ENCODE assay signal across 27 cellular contexts in the genomic region with DNA sequence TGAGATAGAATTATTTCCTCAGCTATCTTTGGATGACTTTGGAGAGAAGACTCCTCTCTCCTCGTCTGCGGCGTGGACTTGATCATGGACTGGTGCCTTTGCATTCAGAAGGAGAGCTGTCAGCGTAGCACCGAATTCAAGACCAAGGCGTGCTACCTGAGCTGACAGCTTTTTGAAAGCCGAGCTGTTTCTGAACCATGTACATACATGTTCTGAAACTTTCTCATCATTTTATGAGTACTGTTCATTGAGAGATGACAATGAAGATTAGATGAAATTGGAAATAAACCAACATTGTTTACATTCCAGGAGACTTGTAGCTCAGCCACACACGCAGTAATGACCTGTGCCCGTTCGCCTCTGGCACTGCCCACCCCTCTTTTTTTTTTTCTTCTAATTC. TPM values are rescaled to one million over a fixed set of nuclear protein-coding genes. Genes with fewer than 3 reads are reported as not detected.
A peak's percentile ranks its signal among the peaks of the same experiment; 100 is the strongest.
DNase-seq lines count a peak whose midpoint lies in the region; ATAC-seq and TF ChIP-seq lines count a peak whose summit lies in the region.
"Had no signal": no experiment of that assay in that cellular context is flagged by ENCODE, and none has a peak within 500 bp of the region (broad histone marks: within the 10 kb centered on the region; RNA-seq: fewer than 3 reads in every experiment).

No MANE protein-coding gene starts in this region.

- BruUV-seq in HCT116 (replicated peaks; lab: Mats Ljungman, UMichigan): TSS peak; percentile 22

- TF ChIP-seq POLR2A in HCT116 (IDR thresholded peaks at IDR 0.05; ENCODE audit: borderline replicate concordance, extremely low read depth, insufficient read depth, insufficient read length) (no peak), testis (IDR thresholded peaks at IDR 0.05) (no peak)

- H3K9ac ChIP-seq in HCT116 (ENCODE audit: low read length): no peak overlapping the region
- H3K9ac ChIP-seq: neural progenitor cell had no signal

- H3K27me3 ChIP-seq in HCT116 (ENCODE audit: insufficient read depth, low read length): no peaks in the 10 kb centered on the region
- no peaks in the 10 kb centered on the region for H3K27me3 ChIP-seq in foreskin keratinocyte
- no peaks in the 10 kb centered on the region for H3K27me3 ChIP-seq in testis
- H3K27me3 ChIP-seq: BE2C, heart right ventricle, neural progenitor cell, uterus had no signal

- H3K4me3 ChIP-seq in HCT116 (replicated peaks in 1 of 2; ENCODE audit: low read depth in 1 of 2, low read length in 2 of 2) (no peak overlapping the region), testis (no peak overlapping the region)
- H3K4me3 ChIP-seq: heart right ventricle, neural progenitor cell, uterus had no signal

- TF ChIP-seq RAD21 in HCT116 (IDR thresholded peaks at IDR 0.05; ENCODE audit: low read depth): no peak

- H3K79me2 ChIP-seq in HCT116 (ENCODE audit: insufficient read depth, low read length): no peaks in the 10 kb centered on the region

- H3K9me2 ChIP-seq in HCT116 (ENCODE audit: insufficient read depth): no peaks in the 10 kb centered on the region

- peak; percentile 45 for DNase-seq in activated effector memory CD4-positive, alpha-beta T cell treated with anti-CD3 and anti-CD28 coated beads, Interleukin-2, amount 50 U/mL, for 16 hours
- no peak for DNase-seq in activated effector memory CD4-positive, alpha-beta T cell treated with Interleukin-2 at 50 U/mL for 16 hours
- DNase-seq in HCT116 (ENCODE audit: low read depth, low spot score) (no peak), foreskin keratinocyte (peak; percentile 38 to 71), testis (no peak), COR-L47 (lab: John Stamatoyannopoulos, UW) (no peak)
- no peak for DNase-seq in effector CD8-positive, alpha-beta T cell (lab: John Stamatoyannopoulos, UW)
- DNase-seq: activated CD4-positive, alpha-beta T cell treated with anti-CD3 and anti-CD28 coated beads for 48 hours; amniotic stem cell; BE2C; DMS53; effector CD4-positive, alpha-beta T cell; heart right ventricle; kidney glomerular epithelial cell; NCI-H1092 treated with DMSO at 0.1 percent for 48 hours; NCI-H187; NCI-H526; right cardiac atrium; SHP77 treated with DMSO at 0.1 percent for 48 hours; stimulated activated CD4-positive, alpha-beta T cell treated with anti-CD3 and anti-CD28 coated beads, Interleukin-12 subunit alpha, Interleukin-12 subunit beta, amount 100 ng/mL, for 4 hours; stimulated activated CD4-positive, alpha-beta T cell treated with anti-CD3 and anti-CD28 coated beads, Interleukin-4, amount 100 ng/mL, for 24 hours; T-helper 9 cell; uterus; WERI-Rb-1 had no signal

- H2AFZ ChIP-seq in HCT116 (ENCODE audit: low read depth, low read length, poor library complexity, severe bottlenecking): no peak overlapping the region
- H2AFZ ChIP-seq: neural progenitor cell had no signal

- no peak for ATAC-seq in HCT116
- ATAC-seq in foreskin keratinocyte: no peak
- no peak for ATAC-seq in GM18517 (IDR thresholded peaks at IDR 0.05; ENCODE audit: unreplicated experiment)
- ATAC-seq: heart right ventricle; stimulated activated memory B cell treated with anti-CD40 and anti-IgM and Interleukin-4, amounts not matched to agents 10 μg/mL and 1 μg/mL and 100 μg/mL, for 72 hours had no signal

- TF ChIP-seq CTCF in HCT116 (IDR thresholded peaks at IDR 0.05 in 2 of 3, conservative IDR thresholded peaks at IDR 0.05 in 1 of 3; ENCODE audit: borderline replicate concordance in 1 of 3, insufficient read depth in 1 of 3, low read depth in 2 of 3, low read length in 2 of 3): no peak
- no peak for TF ChIP-seq CTCF in foreskin keratinocyte (conservative IDR thresholded peaks at IDR 0.05)
- no peak for TF ChIP-seq CTCF in testis (IDR thresholded peaks at IDR 0.05)

- CTCF ChIA-PET in HCT116 (lab: Charles Lee): no interaction called here

- no peaks in the 10 kb centered on the region for H3K9me3 ChIP-seq in HCT116 (ENCODE audit: control insufficient read depth in 1 of 2, insufficient read depth in 1 of 2, low read depth in 1 of 2, low read length in 2 of 2)
- H3K9me3 ChIP-seq in testis: no peaks in the 10 kb centered on the region
- H3K9me3 ChIP-seq: BE2C, heart right ventricle, uterus had no signal

- POLR2A ChIA-PET in HCT116 (lab: Charles Lee): no interaction called here

- H3K36me3 ChIP-seq in HCT116 (ENCODE audit: control insufficient read depth in 1 of 2, insufficient read depth in 2 of 2, low read length in 2 of 2): peaks cover 4 to 5% of the 10 kb centered on the region in 2 experiments; a peak in 1 of 4 replicates
- H3K36me3 ChIP-seq in testis (ENCODE audit: low read depth, missing control alignments): no peaks in the 10 kb centered on the region
- H3K36me3 ChIP-seq: neural progenitor cell, uterus had no signal

- RAD21 ChIA-PET in HCT116 (lab: Charles Lee; ENCODE audit: low non-redundant PET in 1 of 2, low total read pairs in 2 of 2, uncharacterized antibody in 2 of 2, unreplicated experiment in 2 of 2): no interaction called here

- H3K4me1 ChIP-seq in HCT116 (ENCODE audit: control insufficient read depth in 1 of 2, insufficient read depth in 2 of 2, low read length in 2 of 2) (0 out of 4 replicates have a peak, but pooled peaks cover 0 to 2% of the 10 kb centered on the region in 2 experiments), foreskin keratinocyte (peaks cover 5% of the 10 kb centered on the region), testis (peaks cover 20% of the 10 kb centered on the region)

- no peak overlapping the region for H3K4me2 ChIP-seq in HCT116 (ENCODE audit: low read length)
- H3K4me2 ChIP-seq: neural progenitor cell had no signal

- no peaks in the 10 kb centered on the region for H4K20me1 ChIP-seq in HCT116 (ENCODE audit: insufficient read depth)

- H3K27ac ChIP-seq in HCT116 (ENCODE audit: low read depth, low read length): no peak overlapping the region
- no peak overlapping the region for H3K27ac ChIP-seq in foreskin keratinocyte
- H3K27ac ChIP-seq in testis: peak overlapping the region; percentile 1 to 39
- H3K27ac ChIP-seq: neural progenitor cell, WERI-Rb-1 had no signal

- intact Hi-C loops in HCT116 (cut with micrococcal nuclease): no loop called here
- intact Hi-C loops in testis (cut with DNase I; ENCODE audit: low total_unique reads): no loop called here

- WGBS in testis, 2 donors: 75 to 78% methylated on average over 10 of the region's 10 CpGs

TF ChIP-seq in HCT116, 20 proteins besides CTCF, POLR2A, EP300 and RAD21:
- TF ChIP-seq SP1 (IDR thresholded peaks at IDR 0.05; ENCODE audit: low read depth) (no peak), JUND (IDR thresholded peaks at IDR 0.05) (no peak), SRF (IDR thresholded peaks at IDR 0.05; ENCODE audit: low read depth) (no peak), EZH2phosphoT487 (IDR thresholded peaks at IDR 0.05; ENCODE audit: borderline replicate concordance) (no peak), CEBPB (IDR thresholded peaks at IDR 0.05; ENCODE audit: low read depth) (no peak), YY1 (IDR thresholded peaks at IDR 0.05; ENCODE audit: extremely low read depth, insufficient replicate concordance, low read depth, low read length) (no peak), TCF7L2 (IDR thresholded peaks at IDR 0.05; ENCODE audit: borderline replicate concordance, extremely low read depth, insufficient read depth, insufficient read length) (no peak)
- TF ChIP-seq, protein P1, sequence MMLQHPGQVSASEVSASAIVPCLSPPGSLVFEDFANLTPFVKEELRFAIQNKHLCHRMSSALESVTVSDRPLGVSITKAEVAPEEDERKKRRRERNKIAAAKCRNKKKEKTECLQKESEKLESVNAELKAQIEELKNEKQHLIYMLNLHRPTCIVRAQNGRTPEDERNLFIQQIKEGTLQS (IDR thresholded peaks at IDR 0.05): no peak
- TF ChIP-seq, protein P2, sequence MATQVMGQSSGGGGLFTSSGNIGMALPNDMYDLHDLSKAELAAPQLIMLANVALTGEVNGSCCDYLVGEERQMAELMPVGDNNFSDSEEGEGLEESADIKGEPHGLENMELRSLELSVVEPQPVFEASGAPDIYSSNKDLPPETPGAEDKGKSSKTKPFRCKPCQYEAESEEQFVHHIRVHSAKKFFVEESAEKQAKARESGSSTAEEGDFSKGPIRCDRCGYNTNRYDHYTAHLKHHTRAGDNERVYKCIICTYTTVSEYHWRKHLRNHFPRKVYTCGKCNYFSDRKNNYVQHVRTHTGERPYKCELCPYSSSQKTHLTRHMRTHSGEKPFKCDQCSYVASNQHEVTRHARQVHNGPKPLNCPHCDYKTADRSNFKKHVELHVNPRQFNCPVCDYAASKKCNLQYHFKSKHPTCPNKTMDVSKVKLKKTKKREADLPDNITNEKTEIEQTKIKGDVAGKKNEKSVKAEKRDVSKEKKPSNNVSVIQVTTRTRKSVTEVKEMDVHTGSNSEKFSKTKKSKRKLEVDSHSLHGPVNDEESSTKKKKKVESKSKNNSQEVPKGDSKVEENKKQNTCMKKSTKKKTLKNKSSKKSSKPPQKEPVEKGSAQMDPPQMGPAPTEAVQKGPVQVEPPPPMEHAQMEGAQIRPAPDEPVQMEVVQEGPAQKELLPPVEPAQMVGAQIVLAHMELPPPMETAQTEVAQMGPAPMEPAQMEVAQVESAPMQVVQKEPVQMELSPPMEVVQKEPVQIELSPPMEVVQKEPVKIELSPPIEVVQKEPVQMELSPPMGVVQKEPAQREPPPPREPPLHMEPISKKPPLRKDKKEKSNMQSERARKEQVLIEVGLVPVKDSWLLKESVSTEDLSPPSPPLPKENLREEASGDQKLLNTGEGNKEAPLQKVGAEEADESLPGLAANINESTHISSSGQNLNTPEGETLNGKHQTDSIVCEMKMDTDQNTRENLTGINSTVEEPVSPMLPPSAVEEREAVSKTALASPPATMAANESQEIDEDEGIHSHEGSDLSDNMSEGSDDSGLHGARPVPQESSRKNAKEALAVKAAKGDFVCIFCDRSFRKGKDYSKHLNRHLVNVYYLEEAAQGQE (IDR thresholded peaks at IDR 0.05; ENCODE audit: low read depth): no peak

RNA-seq across cellular contexts. Expression of a gene that starts 21.5 kb away (rescaled TPM):
- total RNA-seq in HCT116 (2021; ENCODE audit: unreplicated experiment) (45.6 TPM), foreskin keratinocyte (7.3 and 9.7 TPM in 2 replicates), testis (10 to 100 TPM; 55.2 to 63.9 TPM)
- polyA plus RNA-seq in HCT116 (2012): 38.0 and 42.4 TPM in 2 replicates
- polyA plus RNA-seq in foreskin keratinocyte (9.8 and 14.0 TPM in 2 replicates), testis (ENCODE audit: insufficient read depth, low read depth, low replicate concordance) (41.4 TPM)

Comparison
In these comparisons a context has a peak if more than half of its experiments do, and no peak if none do; other contexts are left out.
1. DNase-seq: peak in activated effector memory CD4-positive, alpha-beta T cell treated with anti-CD3 and anti-CD28 coated beads, Interleukin-2, amount 50 U/mL, for 16 hours (single experiment) and foreskin keratinocyte (2 of 2); none in activated effector memory CD4-positive, alpha-beta T cell treated with Interleukin-2 at 50 U/mL for 16 hours (single experiment), HCT116 (single experiment), testis (single experiment), COR-L47 (single experiment) and effector CD8-positive, alpha-beta T cell (single experiment).
2. H3K27ac ChIP-seq: peak in testis (2 of 2); none in HCT116 (single experiment) and foreskin keratinocyte (single experiment).